ENCODE assay signal across 12 cellular contexts in genomic region chr16:66916518-66916917, GRCh38. TPM values are rescaled to one million over a fixed set of nuclear protein-coding genes. Genes with fewer than 3 reads are reported as not detected.
"Had no signal": no experiment of that assay in that cellular context is flagged by ENCODE, and none has a peak within 500 bp of the region (broad histone marks: within the 10 kb centered on the region; RNA-seq: fewer than 3 reads in every experiment).

No MANE protein-coding gene starts in this region.

- H3K4me1 ChIP-seq: HAP-1 had no signal

- H2AFZ ChIP-seq: GM23248, GM23338 had no signal

- H3K27ac ChIP-seq: GM23248 had no signal

- H3K9me3 Mint-ChIP-seq: GM23338, H9, HFFc6 had no signal

- H3K36me3 ChIP-seq: HAP-1 had no signal

- H3K9me3 ChIP-seq: HAP-1 had no signal

- H3K4me3 ChIP-seq: GM23248, GM23338, HAP-1 had no signal

- H3K27ac Mint-ChIP-seq: GM23338, H9, HFFc6 had no signal

- H3K4me1 Mint-ChIP-seq: GM23338, H9 had no signal

- H3K4me2 ChIP-seq: GM23338 had no signal

- H3K4me3 Mint-ChIP-seq: GM23338, H9, HFFc6 had no signal

- ATAC-seq: GM23338, HCT116 had no signal

- DNase-seq: GM23248, GOT3, H7, H9, HCEC 1CT, HFFc6 had no signal

- FAIRE-seq: H1, H54 had no signal

- H3K9ac ChIP-seq: GM23248 had no signal

RNA-seq across cellular contexts. Expression of gene CDH16, which starts 2.2 kb away (rescaled TPM):
- total RNA-seq: GM23248, GM23338, H1, H4, H7, H9 had no signal
- polyA plus RNA-seq: GM23248, GM23338, H1 had no signal

RNA-seq across cellular contexts. Expression of gene RRAD, which starts 8.8 kb away (rescaled TPM):
- total RNA-seq: GM23338, H1, H4 had no signal
